ENCODE assay signal across 8 cellular contexts in the genomic region with DNA sequence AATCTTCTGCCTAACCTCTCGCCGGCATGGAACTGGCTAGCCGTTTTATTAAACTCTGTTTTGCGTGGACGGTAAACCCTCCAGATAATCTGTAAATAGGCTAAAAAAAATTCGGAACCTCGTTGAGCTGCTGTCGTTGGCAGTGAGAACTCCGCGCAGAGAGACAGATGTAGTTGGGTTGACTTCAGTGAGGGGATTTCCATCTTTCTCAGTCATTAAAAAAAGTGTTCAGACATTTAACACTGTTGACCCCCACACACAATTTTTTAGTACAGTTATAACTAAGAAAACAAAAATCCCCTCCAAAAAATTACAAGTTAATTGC. TPM values are rescaled to one million over a fixed set of nuclear protein-coding genes. Genes with fewer than 3 reads are reported as not detected.
DNase-seq lines count a peak whose midpoint lies in the region; ATAC-seq lines count a peak whose summit lies in the region.

No MANE protein-coding gene starts in this region.

- H3K4me3 ChIP-seq in iPS-20b (ENCODE audit: low read length): peak overlapping the region; percentile 91

- peaks cover 3% of the 10 kb centered on the region; the same call in 1 of the 2 replicates for H3K4me1 ChIP-seq in iPS-20b (ENCODE audit: insufficient read depth, low read length)

- peak; percentile 35 for DNase-seq in activated T-cell treated with anti-CD3 and anti-CD28 coated beads for 24 hours (ENCODE audit: low read depth)
- DNase-seq in activated T-cell treated with anti-CD3 and anti-CD28 coated beads, Interleukin-2, amount 50 U/mL, for 1 hour: no peak
- DNase-seq in amniotic stem cell (lab: John Stamatoyannopoulos, UW): no peak
- DNase-seq in SW 1271 (lab: John Stamatoyannopoulos, UW): no peak

- peaks cover 40% of the 10 kb centered on the region for H3K36me3 ChIP-seq in iPS-20b (ENCODE audit: insufficient read depth, low read depth, low read length)

- peaks cover 61% of the 10 kb centered on the region for H3K36me3 Mint-ChIP-seq in activated T-helper 17 cell treated with anti-CD3 and anti-CD28 coated beads, Interleukin-2, amount 50 U/mL, for 72 hours (ENCODE audit: low read depth)

- no peak overlapping the region for H3K27ac ChIP-seq in iPS-20b (ENCODE audit: low read length)
- H3K27ac ChIP-seq in temporal lobe (ENCODE audit: low read depth, low read length): peak overlapping the region; percentile 89

- peak overlapping the region; percentile 83 for H3K9ac ChIP-seq in iPS-20b (ENCODE audit: low read depth, low read length)

- peaks cover 28% of the 10 kb centered on the region for H3K4me1 Mint-ChIP-seq in activated T-helper 17 cell treated with anti-CD3 and anti-CD28 coated beads, Interleukin-2, amount 50 U/mL, for 72 hours

- peak; percentile 11 for ATAC-seq in HG03196 (IDR thresholded peaks at IDR 0.05; ENCODE audit: unreplicated experiment)
- peak; percentile 28 for ATAC-seq in activated T-helper 17 cell treated with anti-CD3 and anti-CD28 coated beads, Interleukin-2, amount 50 U/mL, for 72 hours (replicated peaks)

- H3K27me3 Mint-ChIP-seq in activated T-helper 17 cell treated with anti-CD3 and anti-CD28 coated beads, Interleukin-2, amount 50 U/mL, for 72 hours: no peaks in the 10 kb centered on the region

- peak overlapping the region; percentile 95 for H3K27ac Mint-ChIP-seq in activated T-helper 17 cell treated with anti-CD3 and anti-CD28 coated beads, Interleukin-2, amount 50 U/mL, for 72 hours

- peak overlapping the region; percentile 96 for H3K4me3 Mint-ChIP-seq in activated T-helper 17 cell treated with anti-CD3 and anti-CD28 coated beads, Interleukin-2, amount 50 U/mL, for 72 hours

- no peaks in the 10 kb centered on the region for H3K9me3 ChIP-seq in iPS-20b (ENCODE audit: insufficient read depth, low read depth, low read length)

- H3K27me3 ChIP-seq in iPS-20b (ENCODE audit: insufficient read depth, low read length): no peaks in the 10 kb centered on the region

- no peaks in the 10 kb centered on the region for H3K9me3 Mint-ChIP-seq in activated T-helper 17 cell treated with anti-CD3 and anti-CD28 coated beads, Interleukin-2, amount 50 U/mL, for 72 hours

RNA-seq across cellular contexts. Expression of gene PARK7, which starts 0.5 kb away (rescaled TPM):
- 100 to 1,000 TPM; 262 to 416 TPM for total RNA-seq in activated T-helper 17 cell treated with anti-CD3 and anti-CD28 coated beads, Interleukin-2, amount 50 U/mL, for 72 hours
- total RNA-seq in temporal lobe: 108 TPM

RNA-seq across cellular contexts. Expression of gene TNFRSF9, which starts 21.3 kb away (rescaled TPM):
- 10 to 100 TPM; 22.2 to 40.8 TPM for total RNA-seq in activated T-helper 17 cell treated with anti-CD3 and anti-CD28 coated beads, Interleukin-2, amount 50 U/mL, for 72 hours
- not detected for total RNA-seq in temporal lobe

Comparison
In these comparisons a context has a peak if more than half of its experiments do, and no peak if none do; other contexts are left out.
1. RNA of gene TNFRSF9, which starts 21.3 kb away (total RNA-seq): 22.2 to 40.8 TPM in activated T-helper 17 cell treated with anti-CD3 and anti-CD28 coated beads, Interleukin-2, amount 50 U/mL, for 72 hours; not detected in temporal lobe (single experiment); every median in the first group is over 10 times any median in the second.